24 cellular contexts compared by ENCODE assay signal in the genomic region with DNA sequence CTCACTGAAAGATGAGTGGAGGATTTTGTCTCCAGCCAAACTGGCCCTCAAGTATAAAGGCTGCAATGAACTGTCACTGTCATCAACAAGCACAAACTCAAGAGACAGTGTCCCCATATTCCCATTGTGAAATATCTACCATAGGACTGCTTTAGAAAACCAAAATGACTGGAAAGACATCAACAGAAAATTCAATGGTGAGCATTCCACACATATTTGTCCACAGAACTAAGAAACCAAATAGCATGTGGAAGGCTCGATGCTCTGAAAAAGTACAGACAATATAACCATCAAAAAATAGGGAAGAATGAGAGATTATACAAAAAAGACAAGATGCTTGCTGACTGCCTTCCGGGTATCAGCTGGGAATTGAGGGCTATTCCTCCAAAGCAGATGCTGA. TPM values are rescaled to one million over a fixed set of nuclear protein-coding genes. Genes with fewer than 3 reads are reported as not detected.
"Had no signal": no experiment of that assay in that cellular context is flagged by ENCODE, and none has a peak within 500 bp of the region (broad histone marks: within the 10 kb centered on the region; RNA-seq: fewer than 3 reads in every experiment).

No MANE protein-coding gene starts in this region.

- H3K36me3 ChIP-seq: prostate gland had no signal

- H3K27me3 Mint-ChIP-seq: activated CD4-positive, alpha-beta T cell treated with anti-CD3 and anti-CD28 coated beads for 36 hours; activated naive CD8-positive, alpha-beta T cell; brain; naive B cell had no signal

- H3K4me1 ChIP-seq: prostate gland, right atrium auricular region had no signal

- H3K27ac ChIP-seq: coronary artery, prostate gland, right atrium auricular region had no signal

- H3K4me3 Mint-ChIP-seq: activated CD4-positive, alpha-beta T cell treated with anti-CD3 and anti-CD28 coated beads for 36 hours; activated naive CD8-positive, alpha-beta T cell; activated T-helper 1 cell treated with anti-CD3 and anti-CD28 coated beads, Interleukin-12 subunit alpha, Interleukin-12 subunit beta, Interleukin-2, Interleukin-4 antibody, amounts not matched to agents 30 ng/mL and 10 ng/mL and 1 ng/mL, durations not matched to agents 14 hours and 24 hours and 36 hours; brain; naive B cell; neural crest cell; stimulated activated effector memory CD8-positive, alpha-beta T cell treated with anti-CD3 and anti-CD28 coated beads, Interleukin-12 subunit alpha, Interleukin-12 subunit beta, amount 100 ng/mL, for 72 hours; WTC11 had no signal

- H3K4me1 Mint-ChIP-seq: naive B cell, WTC11 had no signal

- H3K9me3 ChIP-seq: prostate gland, right atrium auricular region had no signal

- H3K27ac Mint-ChIP-seq: activated CD4-positive, alpha-beta T cell treated with anti-CD3 and anti-CD28 coated beads for 36 hours; activated naive CD8-positive, alpha-beta T cell; activated T-helper 1 cell treated with anti-CD3 and anti-CD28 coated beads, Interleukin-12 subunit alpha, Interleukin-12 subunit beta, Interleukin-2, Interleukin-4 antibody, amounts not matched to agents 30 ng/mL and 10 ng/mL and 1 ng/mL, durations not matched to agents 14 hours and 24 hours and 36 hours; brain; stimulated activated effector memory CD8-positive, alpha-beta T cell treated with anti-CD3 and anti-CD28 coated beads, Interleukin-12 subunit alpha, Interleukin-12 subunit beta, amount 100 ng/mL, for 72 hours; WTC11 had no signal

- H3K4me3 ChIP-seq: coronary artery, lung, prostate gland, right atrium auricular region had no signal

- DNase-seq: activated CD4-positive, alpha-beta T cell treated with anti-CD3 and anti-CD28 coated beads for 36 hours; activated CD4-positive, alpha-beta T cell treated with anti-CD3 and anti-CD28 coated beads, Interleukin-2, amount 50 U/mL, for 48 hours; amniotic stem cell; caudate nucleus; naive B cell; small intestine; stimulated activated CD4-positive, alpha-beta T cell treated with anti-CD3 and anti-CD28 coated beads, Interleukin-4, amount 100 ng/mL, for 24 hours had no signal

- H3K9me3 Mint-ChIP-seq: activated T-helper 1 cell treated with anti-CD3 and anti-CD28 coated beads, Interleukin-12 subunit alpha, Interleukin-12 subunit beta, Interleukin-2, Interleukin-4 antibody, amounts not matched to agents 30 ng/mL and 10 ng/mL and 1 ng/mL, durations not matched to agents 14 hours and 24 hours and 36 hours; brain; naive B cell; neural crest cell; stimulated activated effector memory CD8-positive, alpha-beta T cell treated with anti-CD3 and anti-CD28 coated beads, Interleukin-12 subunit alpha, Interleukin-12 subunit beta, amount 100 ng/mL, for 72 hours; WTC11 had no signal

- FAIRE-seq: endometrium, islet of Langerhans, small intestine had no signal

- H3K27me3 ChIP-seq: right atrium auricular region had no signal

RNA-seq across cellular contexts. Expression of a gene that starts 50.4 kb away (rescaled TPM):
- total RNA-seq: activated CD4-positive, alpha-beta T cell treated with anti-CD3 and anti-CD28 coated beads for 36 hours; activated T-helper 1 cell treated with anti-CD3 and anti-CD28 coated beads, Interleukin-12 subunit alpha, Interleukin-12 subunit beta, Interleukin-2, Interleukin-4 antibody, amounts not matched to agents 30 ng/mL and 10 ng/mL and 1 ng/mL, durations not matched to agents 14 hours and 24 hours and 36 hours; lung; mononuclear cell; neural crest cell; osteoblast; prostate gland; right atrium auricular region; T-helper 2 cell treated with Interferon-gamma antibody and Interleukin-4, amounts not matched to agents 100 ng/mL and 5 ng/mL, for 36 hours; ureter; WTC11 had no signal
- polyA plus RNA-seq: esophagus, lung had no signal
